Comparison of ENCODE assay signal across 9 cellular contexts in the genomic region with DNA sequence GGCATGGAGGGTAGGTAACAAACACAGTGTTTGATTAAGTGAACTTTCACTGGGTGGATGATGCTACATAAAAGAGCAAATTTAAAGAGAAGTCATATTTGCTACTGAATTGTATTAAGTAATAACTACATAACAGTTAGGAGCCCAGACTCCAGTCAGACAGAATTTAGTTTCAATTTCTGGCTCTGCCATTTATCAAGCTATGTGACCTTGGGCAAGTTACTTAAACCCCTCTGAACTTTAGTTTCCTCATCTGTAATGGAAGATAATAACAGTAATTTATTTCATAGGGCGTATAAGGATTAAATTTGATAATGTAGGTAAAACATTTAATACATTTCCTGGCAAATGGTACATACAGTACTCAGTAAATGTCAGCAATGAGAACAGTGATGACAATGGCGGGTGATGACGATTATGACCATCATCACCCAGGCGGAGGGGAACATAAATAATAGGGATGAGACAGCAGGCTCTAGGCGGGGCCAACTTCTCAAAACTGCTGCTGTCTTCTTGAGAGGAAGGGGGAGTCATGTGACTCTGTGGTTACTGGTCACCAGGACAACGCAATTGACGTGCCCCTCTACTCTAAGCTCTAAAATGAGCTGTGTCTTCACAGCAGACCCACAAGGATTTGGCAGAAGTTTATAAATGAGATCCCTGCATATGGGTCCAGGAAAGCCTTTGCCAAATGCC. TPM values are rescaled to one million over a fixed set of nuclear protein-coding genes. Genes with fewer than 3 reads are reported as not detected.
DNase-seq lines count a peak whose midpoint lies in the region; ATAC-seq and TF ChIP-seq lines count a peak whose summit lies in the region.
"Had no signal": no experiment of that assay in that cellular context is flagged by ENCODE, and none has a peak within 500 bp of the region (broad histone marks: within the 10 kb centered on the region; RNA-seq: fewer than 3 reads in every experiment).

No MANE protein-coding gene starts in this region.

- peak overlapping the region; percentile 4 to 63 (median 36) for H3K4me3 Mint-ChIP-seq in CD4-positive, CD25-positive, alpha-beta regulatory T cell
- no peak overlapping the region for H3K4me3 Mint-ChIP-seq in activated CD4-positive, alpha-beta T cell treated with anti-CD3 and anti-CD28 coated beads for 36 hours
- H3K4me3 Mint-ChIP-seq in nephron = no peak overlapping the region
- H3K4me3 Mint-ChIP-seq: neural crest cell had no signal

- H3K4me1 ChIP-seq in CD4-positive, CD25-positive, alpha-beta regulatory T cell (ENCODE audit: control insufficient read depth, insufficient read depth, low read length, poor library complexity, severe bottlenecking) = peaks cover 3% of the 10 kb centered on the region
- peaks cover 32% of the 10 kb centered on the region for H3K4me1 ChIP-seq in upper lobe of right lung

- peaks cover 8% of the 10 kb centered on the region for H3K36me3 Mint-ChIP-seq in CD4-positive, CD25-positive, alpha-beta regulatory T cell
- H3K36me3 Mint-ChIP-seq in activated CD4-positive, alpha-beta T cell treated with anti-CD3 and anti-CD28 coated beads for 36 hours (ENCODE audit: low read depth) = no peaks in the 10 kb centered on the region
- no peaks in the 10 kb centered on the region for H3K36me3 Mint-ChIP-seq in nephron (ENCODE audit: low read depth)

- H3K27me3 Mint-ChIP-seq in CD4-positive, CD25-positive, alpha-beta regulatory T cell = no peaks in the 10 kb centered on the region
- H3K27me3 Mint-ChIP-seq in activated CD4-positive, alpha-beta T cell treated with anti-CD3 and anti-CD28 coated beads for 36 hours = no peaks in the 10 kb centered on the region
- no peaks in the 10 kb centered on the region for H3K27me3 Mint-ChIP-seq in nephron (ENCODE audit: low read depth)

- DNase-seq in CD4-positive, CD25-positive, alpha-beta regulatory T cell = peak; percentile 11 to 93 (median 53)
- DNase-seq in GM20000 (ENCODE audit: low spot score) (peak; percentile 76), Kasumi-1 (lab: John Stamatoyannopoulos, UW) (peak; percentile 95 to 98), upper lobe of right lung (peak; percentile 65), middle frontal gyrus (ENCODE audit: extremely low spot score, low spot score) (no peak)
- peak; percentile 70 for DNase-seq in activated CD4-positive, alpha-beta T cell treated with anti-CD3 and anti-CD28 coated beads for 36 hours
- DNase-seq in effector CD8-positive, alpha-beta T cell (lab: John Stamatoyannopoulos, UW) = peak; percentile 34

- H3K9me3 Mint-ChIP-seq in CD4-positive, CD25-positive, alpha-beta regulatory T cell = no peaks in the 10 kb centered on the region
- no peaks in the 10 kb centered on the region for H3K9me3 Mint-ChIP-seq in activated CD4-positive, alpha-beta T cell treated with anti-CD3 and anti-CD28 coated beads for 36 hours (ENCODE audit: low read depth)
- H3K9me3 Mint-ChIP-seq in nephron = no peaks in the 10 kb centered on the region
- H3K9me3 Mint-ChIP-seq: neural crest cell had no signal

- POLR2A ChIA-PET in activated CD4-positive, alpha-beta T cell treated with anti-CD3 and anti-CD28 coated beads for 36 hours (lab: Charles Lee) = interaction anchor here (0.6 kb wide), 2 partner anchors 124 to 155 kb away, joined by 3 read pairs; no protein-coding TSS in a partner anchor

- no peaks in the 10 kb centered on the region for H3K9me3 ChIP-seq in CD4-positive, CD25-positive, alpha-beta regulatory T cell (ENCODE audit: control insufficient read depth in 2 of 2, low read length in 2 of 2)
- H3K9me3 ChIP-seq in upper lobe of right lung = no peaks in the 10 kb centered on the region

- H3K27me3 ChIP-seq in CD4-positive, CD25-positive, alpha-beta regulatory T cell (ENCODE audit: control insufficient read depth, insufficient read depth, low read length) = no peaks in the 10 kb centered on the region
- H3K27me3 ChIP-seq in upper lobe of right lung = no peaks in the 10 kb centered on the region

- H3K4me1 Mint-ChIP-seq in CD4-positive, CD25-positive, alpha-beta regulatory T cell = peaks cover 6 to 27% (median 14%) of the 10 kb centered on the region in 4 donors
- peaks cover 14% of the 10 kb centered on the region for H3K4me1 Mint-ChIP-seq in activated CD4-positive, alpha-beta T cell treated with anti-CD3 and anti-CD28 coated beads for 36 hours
- H3K4me1 Mint-ChIP-seq in nephron = peaks cover 41% of the 10 kb centered on the region

- intact Hi-C loops in activated CD4-positive, alpha-beta T cell treated with anti-CD3 and anti-CD28 coated beads for 36 hours (cut with DNase I, micrococcal nuclease) = no loop called here
- intact Hi-C loops in upper lobe of right lung (cut with DNase I) = no loop called here

- no peak for TF ChIP-seq CTCF in GM20000 (IDR thresholded peaks at IDR 0.05; ENCODE audit: extremely low read depth, missing control alignments)
- TF ChIP-seq CTCF in nephron (IDR thresholded peaks at IDR 0.05; ENCODE audit: unreplicated experiment in 3 of 3) = no peak
- no peak for TF ChIP-seq CTCF in upper lobe of right lung (IDR thresholded peaks at IDR 0.05)

- CTCF ChIA-PET in activated CD4-positive, alpha-beta T cell treated with anti-CD3 and anti-CD28 coated beads for 36 hours (lab: Charles Lee) = interaction anchor here (0.9 to 2.8 kb wide), 6 partner anchors 10 to 148 kb away, joined by 3 to 9 read pairs (median 4); partner anchors contain the start of gene DNMBP

- H3K27ac ChIP-seq in CD4-positive, CD25-positive, alpha-beta regulatory T cell (ENCODE audit: insufficient read depth, low read length, poor library complexity, severe bottlenecking) = peak overlapping the region; percentile 28
- H3K27ac ChIP-seq in upper lobe of right lung = peak overlapping the region; percentile 12

- ATAC-seq in CD4-positive, CD25-positive, alpha-beta regulatory T cell (ENCODE audit: low read depth in 2 of 2) = peak; percentile 84 to 94
- peak; percentile 93 for ATAC-seq in activated CD4-positive, alpha-beta T cell treated with anti-CD3 and anti-CD28 coated beads for 36 hours
- ATAC-seq in upper lobe of right lung = peak; percentile 93

- peak overlapping the region; percentile 38 to 87 (median 81) for H3K27ac Mint-ChIP-seq in CD4-positive, CD25-positive, alpha-beta regulatory T cell
- H3K27ac Mint-ChIP-seq in activated CD4-positive, alpha-beta T cell treated with anti-CD3 and anti-CD28 coated beads for 36 hours = no peak overlapping the region
- peak overlapping the region; percentile 45 to 53 (median 46) for H3K27ac Mint-ChIP-seq in nephron

- peak overlapping the region; percentile 35 for H3K4me3 ChIP-seq in CD4-positive, CD25-positive, alpha-beta regulatory T cell (ENCODE audit: low read depth, low read length)
- H3K4me3 ChIP-seq in upper lobe of right lung = no peak overlapping the region

- H3K36me3 ChIP-seq in CD4-positive, CD25-positive, alpha-beta regulatory T cell (ENCODE audit: control insufficient read depth, insufficient read depth, low read length) = no peaks in the 10 kb centered on the region
- no peaks in the 10 kb centered on the region for H3K36me3 ChIP-seq in upper lobe of right lung

RNA-seq across cellular contexts. Expression of gene DNMBP, which starts 15.6 kb away (rescaled TPM):
- total RNA-seq in CD4-positive, CD25-positive, alpha-beta regulatory T cell = 2.4 TPM
- polyA plus RNA-seq in CD4-positive, CD25-positive, alpha-beta regulatory T cell = under 1 TPM; 0.22 to 0.82 (median 0.61) TPM
- 1 to 10 TPM; 1.9 to 2.4 TPM for total RNA-seq in activated CD4-positive, alpha-beta T cell treated with anti-CD3 and anti-CD28 coated beads for 36 hours
- 12.5 TPM for total RNA-seq in upper lobe of right lung

Comparison
In these comparisons a context has a peak if more than half of its experiments do, and no peak if none do; other contexts are left out.
1. H3K4me3 Mint-ChIP-seq: peak in CD4-positive, CD25-positive, alpha-beta regulatory T cell (4 of 4); none in activated CD4-positive, alpha-beta T cell treated with anti-CD3 and anti-CD28 coated beads for 36 hours (single experiment) and nephron (0 of 3).
2. Peak in every context shown above with its lines, with median percentiles within 50 percentile points of each other: ATAC-seq.